9 cellular contexts compared by ENCODE assay signal in genomic region chr17:17151055-17151454, GRCh38. TPM values are rescaled to one million over a fixed set of nuclear protein-coding genes. Genes with fewer than 3 reads are reported as not detected.
A peak's percentile ranks its signal among the peaks of the same experiment; 100 is the strongest.
DNase-seq lines count a peak whose midpoint lies in the region; ATAC-seq and TF ChIP-seq lines count a peak whose summit lies in the region.
"Had no signal": no experiment of that assay in that cellular context is flagged by ENCODE, and none has a peak within 500 bp of the region (broad histone marks: within the 10 kb centered on the region; RNA-seq: fewer than 3 reads in every experiment).

No MANE protein-coding gene starts in this region.

- POLR2A ChIA-PET in WTC11 (lab: Charles Lee) = no interaction called here

- H3K4me3 ChIP-seq in coronary artery (no peak overlapping the region), sigmoid colon (no peak overlapping the region)

- CTCF ChIA-PET in WTC11 (lab: Charles Lee) = interaction anchor here (1.0 kb wide), 1 partner anchor 9 kb away, joined by 6 read pairs; no protein-coding TSS in a partner anchor

- no peak for TF ChIP-seq EP300 in sigmoid colon (IDR thresholded peaks at IDR 0.05)

- TF ChIP-seq CTCF in coronary artery (IDR thresholded peaks at IDR 0.05) = no peak
- no peak for TF ChIP-seq CTCF in sigmoid colon (IDR thresholded peaks at IDR 0.05)
- TF ChIP-seq CTCF in WTC11 (IDR thresholded peaks at IDR 0.05) = no peak

- DNase-seq in EH (ENCODE audit: low read depth) (peak; percentile 94), MV-4-11 (lab: John Stamatoyannopoulos, UW) (peak; percentile 38), coronary artery (ENCODE audit: low spot score) (no peak), sigmoid colon (no peak), WTC11 (ENCODE audit: low spot score) (no peak), cerebellar cortex (ENCODE audit: low spot score) (no peak), amygdala (lab: John Stamatoyannopoulos, UW) (no peak), NCI-H524 treated with DMSO at 0.1 percent for 48 hours (lab: John Stamatoyannopoulos, UW) (no peak)

- no peaks in the 10 kb centered on the region for H3K4me1 Mint-ChIP-seq in WTC11
- H3K4me1 Mint-ChIP-seq: neural crest cell had no signal

- no peaks in the 10 kb centered on the region for H3K27me3 ChIP-seq in sigmoid colon

- H3K27ac Mint-ChIP-seq in WTC11 = no peak overlapping the region

- peaks cover 22 to 80% (median 40%) of the 10 kb centered on the region in 4 donors for H3K36me3 ChIP-seq in sigmoid colon

- peak overlapping the region; percentile 71 to 84 for H3K27ac ChIP-seq in coronary artery
- peak overlapping the region; percentile 73 to 84 (median 77) for H3K27ac ChIP-seq in sigmoid colon

- H3K36me3 Mint-ChIP-seq in WTC11 = peaks cover 53% of the 10 kb centered on the region

- intact Hi-C loops in sigmoid colon (cut with DNase I) = loop anchor here (5.0 kb wide), 2 partner anchors 51 to 149 kb away; no protein-coding TSS in a partner anchor

- WGBS in sigmoid colon, 2 donors = 93% methylated on average over 5 of the region's 5 CpGs

- H3K4me1 ChIP-seq in sigmoid colon = peaks cover 0 to 31% (median 24%) of the 10 kb centered on the region in 4 donors

- H3K9me3 Mint-ChIP-seq in WTC11 = no peaks in the 10 kb centered on the region
- H3K9me3 Mint-ChIP-seq: neural crest cell had no signal

- H3K9me3 ChIP-seq in sigmoid colon = no peaks in the 10 kb centered on the region

- no peak for TF ChIP-seq POLR2A in sigmoid colon (IDR thresholded peaks at IDR 0.05)

- no peak overlapping the region for H3K4me3 Mint-ChIP-seq in WTC11
- H3K4me3 Mint-ChIP-seq: neural crest cell had no signal

- ATAC-seq in WTC11 = no peak

- no peaks in the 10 kb centered on the region for H3K27me3 Mint-ChIP-seq in WTC11 (ENCODE audit: low read depth)

TF ChIP-seq in WTC11, 78 proteins besides CTCF, POLR2A, EP300 and RAD21:
- TF ChIP-seq ZNF232 (CRISPR knock-in tag; IDR thresholded peaks at IDR 0.05) (no peak), E2F1 (CRISPR knock-in tag; IDR thresholded peaks at IDR 0.05) (no peak)

RNA-seq across cellular contexts. Expression of gene PLD6, which starts 55.1 kb away (rescaled TPM):
- total RNA-seq in sigmoid colon (10 to 100 TPM in 2 of 4 donors, 1 to 10 TPM in 2; 7.7 to 15.3 (median 10.2) TPM), WTC11 (2021) (1.2 to 2.6 TPM (median 2.6 TPM) in 3 replicates)
- 1 to 10 TPM in 2 of 3 donors, not detected in 1; 1.2 to 2.8 TPM for polyA plus RNA-seq in sigmoid colon

Comparison
In these comparisons a context has a peak if more than half of its experiments do, and no peak if none do; other contexts are left out.
1. DNase-seq: peak in EH (single experiment) and MV-4-11 (single experiment); none in coronary artery (single experiment), sigmoid colon (single experiment), WTC11 (single experiment), cerebellar cortex (single experiment), amygdala (0 of 56) and NCI-H524 treated with DMSO at 0.1 percent for 48 hours (single experiment).